In the genomic region with DNA sequence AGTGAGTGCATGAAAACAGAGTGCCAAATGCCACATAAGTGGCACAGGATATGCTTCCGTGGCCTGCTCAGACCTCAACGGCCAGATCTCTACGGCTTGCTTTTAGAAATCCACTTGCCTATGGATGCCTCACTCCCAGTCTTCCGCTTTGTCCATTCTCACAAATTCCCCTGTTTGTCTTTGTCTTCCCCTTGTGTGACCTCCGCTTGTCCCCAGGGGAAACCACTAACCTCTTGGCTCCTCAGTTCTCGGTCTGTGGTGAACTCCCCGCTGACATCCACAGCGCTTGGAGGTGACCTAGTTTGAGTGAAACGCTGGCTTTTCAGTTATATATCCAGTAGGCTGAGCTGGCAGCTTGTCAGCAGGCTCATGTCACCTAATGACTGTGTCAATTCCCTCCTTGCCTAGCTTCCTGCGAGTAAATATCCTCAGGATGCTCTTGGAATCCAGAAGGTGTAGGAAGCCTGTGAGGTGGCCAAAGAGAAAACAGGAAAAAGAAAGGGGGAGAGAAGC, we compare ENCODE assay signal across 10 cellular contexts.
DNase-seq lines count a peak whose midpoint lies in the region; ATAC-seq and TF ChIP-seq lines count a peak whose summit lies in the region.
"Had no signal": no experiment of that assay in that cellular context is flagged by ENCODE, and none has a peak within 500 bp of the region (broad histone marks: within the 10 kb centered on the region; RNA-seq: fewer than 3 reads in every experiment).

No MANE protein-coding gene starts in this region.

- no peak overlapping the region for H3K4me3 Mint-ChIP-seq in activated naive CD4-positive, alpha-beta T cell treated with anti-CD3 and anti-CD28 coated beads for 36 hours

- no peak for TF ChIP-seq POLR2A in breast epithelium (IDR thresholded peaks at IDR 0.05)
- no peak for TF ChIP-seq POLR2A in upper lobe of left lung (IDR thresholded peaks at IDR 0.05)

- ATAC-seq in upper lobe of left lung (ENCODE audit: low FRiP score in 2 of 2) (no peak), HG03520 (IDR thresholded peaks at IDR 0.05; ENCODE audit: unreplicated experiment) (no peak)

- H4K20me1 ChIP-seq in mammary epithelial cell (ENCODE audit: insufficient read depth, low read length) = no peaks in the 10 kb centered on the region

- CTCF ChIA-PET in mammary epithelial cell (lab: Charles Lee; ENCODE audit: low non-redundant PET) = no interaction called here
- CTCF ChIA-PET in activated naive CD4-positive, alpha-beta T cell treated with anti-CD3 and anti-CD28 coated beads for 36 hours (lab: Charles Lee) = interaction anchor here (0.6 kb wide), 1 partner anchor 705 kb away, joined by 3 read pairs; no protein-coding TSS in a partner anchor

- H3K4me3 ChIP-seq in breast epithelium = peak overlapping the region in 1 of 3 donors; percentile 13
- H3K4me3 ChIP-seq in mammary epithelial cell (replicated peaks in 1 of 3; ENCODE audit: insufficient read depth in 1 of 3, low read depth in 2 of 3, low read length in 3 of 3) = no peak overlapping the region
- no peak overlapping the region for H3K4me3 ChIP-seq in upper lobe of left lung

- intact Hi-C loops in breast epithelium (cut with DNase I; ENCODE audit: low total_unique reads) (no loop called here), mammary epithelial cell (cut with micrococcal nuclease) (no loop called here)
- intact Hi-C loops in activated naive CD4-positive, alpha-beta T cell treated with anti-CD3 and anti-CD28 coated beads for 36 hours (cut with micrococcal nuclease) = no loop called here

- peaks cover 6% of the 10 kb centered on the region for H3K9me3 Mint-ChIP-seq in activated naive CD4-positive, alpha-beta T cell treated with anti-CD3 and anti-CD28 coated beads for 36 hours

- no TSS peak for BruUV-seq in mammary epithelial cell (replicated peaks; lab: Mats Ljungman, UMichigan)

- WGBS in mammary epithelial cell (ENCODE audit: low coverage, missing lambda C conversion rate) = 86% methylated on average over 10 of the region's 10 CpGs
- WGBS in upper lobe of left lung, 2 donors = 32 to 51% methylated on average over 10 of the region's 10 CpGs

- in situ Hi-C loops in mammary epithelial cell (cut with MboI; ENCODE audit: low sequenced_read_pairs in 2 of 2) = no loop called here

- H3K9me3 ChIP-seq in breast epithelium (no peaks in the 10 kb centered on the region), mammary epithelial cell (replicated peaks; ENCODE audit: insufficient read depth, low read length) (no peaks in the 10 kb centered on the region), upper lobe of left lung (no peaks in the 10 kb centered on the region)

- no peaks in the 10 kb centered on the region for H3K36me3 ChIP-seq in breast epithelium
- H3K36me3 ChIP-seq in mammary epithelial cell (ENCODE audit: insufficient read depth, low read length) = no peaks in the 10 kb centered on the region
- H3K36me3 ChIP-seq in upper lobe of left lung = no peaks in the 10 kb centered on the region

- H3K27me3 Mint-ChIP-seq in activated naive CD4-positive, alpha-beta T cell treated with anti-CD3 and anti-CD28 coated beads for 36 hours (ENCODE audit: low read depth) = no peaks in the 10 kb centered on the region

- DNase-seq in breast epithelium (ENCODE audit: low spot score in 2 of 2) (peak; percentile 41 to 56), mammary epithelial cell (no peak), islet precursor cell (peak; percentile 51), upper lobe of left lung (no peak), DMS53 treated with DMSO at 0.1 percent for 48 hours (lab: John Stamatoyannopoulos, UW; ENCODE audit: unreplicated experiment) (no peak), NCI-H187 (lab: John Stamatoyannopoulos, UW) (no peak)
- peak; percentile 35 for DNase-seq in activated naive CD4-positive, alpha-beta T cell treated with anti-CD3 and anti-CD28 coated beads for 36 hours
- DNase-seq: CD4-positive, CD25-positive, alpha-beta regulatory T cell; SHP77 treated with DMSO at 0.1 percent for 48 hours had no signal

- H3K27me3 ChIP-seq in breast epithelium (no peaks in the 10 kb centered on the region), mammary epithelial cell (ENCODE audit: insufficient read depth, low read length) (no peaks in the 10 kb centered on the region), upper lobe of left lung (no peaks in the 10 kb centered on the region)

- H3K9ac ChIP-seq in mammary epithelial cell (ENCODE audit: insufficient read depth, low read length) = no peak overlapping the region

- no peaks in the 10 kb centered on the region for H3K36me3 Mint-ChIP-seq in activated naive CD4-positive, alpha-beta T cell treated with anti-CD3 and anti-CD28 coated beads for 36 hours (ENCODE audit: low read depth)
- H3K36me3 Mint-ChIP-seq: CD4-positive, CD25-positive, alpha-beta regulatory T cell had no signal

- peak overlapping the region; percentile 36 to 86 for H3K27ac ChIP-seq in breast epithelium
- H3K27ac ChIP-seq in mammary epithelial cell (ENCODE audit: insufficient read depth, low read depth, low read length) = no peak overlapping the region
- H3K27ac ChIP-seq in upper lobe of left lung = peak overlapping the region in 3 of 4 donors; percentile 26 to 59 (median 54)

- H2AFZ ChIP-seq in mammary epithelial cell (ENCODE audit: low read depth, low read length) = no peak overlapping the region

- H3K27ac Mint-ChIP-seq in activated naive CD4-positive, alpha-beta T cell treated with anti-CD3 and anti-CD28 coated beads for 36 hours = no peak overlapping the region

- no peaks in the 10 kb centered on the region for H3K79me2 ChIP-seq in mammary epithelial cell (ENCODE audit: insufficient read depth, low read length)

- H3K4me2 ChIP-seq in mammary epithelial cell (ENCODE audit: insufficient read depth, low read depth, low read length) = no peak overlapping the region

- TF ChIP-seq CTCF in breast epithelium (IDR thresholded peaks at IDR 0.05) (no peak), mammary epithelial cell (conservative IDR thresholded peaks at IDR 0.05 in 1 of 2, IDR thresholded peaks at IDR 0.05 in 1 of 2; ENCODE audit: extremely low read depth in 1 of 2, insufficient read depth in 1 of 2, low read depth in 1 of 2, low read length in 2 of 2) (no peak), upper lobe of left lung (IDR thresholded peaks at IDR 0.05) (no peak)

- no peak for TF ChIP-seq EP300 in upper lobe of left lung (IDR thresholded peaks at IDR 0.05)

- dilution Hi-C loops in mammary epithelial cell (cut with HindIII; ENCODE audit: low sequenced_read_pairs) = no loop called here

- H3K4me1 ChIP-seq in breast epithelium (peaks cover 0 to 3% of the 10 kb centered on the region in 2 donors), mammary epithelial cell (ENCODE audit: insufficient read depth, low read length) (peaks cover 17% of the 10 kb centered on the region), upper lobe of left lung (peaks cover 4 to 20% (median 10%) of the 10 kb centered on the region in 4 donors)

- peaks cover 16% of the 10 kb centered on the region for H3K4me1 Mint-ChIP-seq in activated naive CD4-positive, alpha-beta T cell treated with anti-CD3 and anti-CD28 coated beads for 36 hours (ENCODE audit: low read depth)

Comparison
In these comparisons a context has a peak if more than half of its experiments do, and no peak if none do; other contexts are left out.
1. DNase-seq: peak in breast epithelium (2 of 2), activated naive CD4-positive, alpha-beta T cell treated with anti-CD3 and anti-CD28 coated beads for 36 hours (single experiment) and islet precursor cell (single experiment); none in mammary epithelial cell (single experiment), upper lobe of left lung (0 of 2), DMS53 treated with DMSO at 0.1 percent for 48 hours (single experiment) and NCI-H187 (0 of 2).